ENCODE assay signal across 1 cellular context in genomic region chr19:50475101-50475568, GRCh38.
TF ChIP-seq lines count a peak whose summit lies in the region.

No MANE protein-coding gene starts in this region.

TF ChIP-seq in H1, 55 proteins besides CTCF, POLR2A, EP300 and RAD21:
- TF ChIP-seq ASH2L (IDR thresholded peaks at IDR 0.05; ENCODE audit: low read length) (no peak), JUN (IDR thresholded peaks at IDR 0.05; ENCODE audit: low read depth, low read length) (no peak), SIRT6 (IDR thresholded peaks at IDR 0.05; ENCODE audit: low read length) (no peak), RXRA (IDR thresholded peaks at IDR 0.05; ENCODE audit: insufficient read depth, low read depth, low read length) (no peak), EGR1 (IDR thresholded peaks at IDR 0.05; ENCODE audit: borderline replicate concordance, low read depth, low read length) (no peak), TBP (IDR thresholded peaks at IDR 0.05; ENCODE audit: low read depth, low read length) (no peak), BRCA1 (IDR thresholded peaks at IDR 0.05; ENCODE audit: low read depth, low read length) (no peak), CHD1 (IDR thresholded peaks at IDR 0.05; ENCODE audit: low read depth, low read length) (no peak), KDM1A (IDR thresholded peaks at IDR 0.05; ENCODE audit: borderline replicate concordance, low read length) (no peak), RNF2 (IDR thresholded peaks at IDR 0.05; ENCODE audit: borderline replicate concordance, low read depth, low read length, missing control alignments, poor library complexity, severe bottlenecking) (no peak), YY1 (IDR thresholded peaks at IDR 0.05; ENCODE audit: low read depth, low read length) (no peak), GABPA (IDR thresholded peaks at IDR 0.05; ENCODE audit: borderline replicate concordance, insufficient read depth, low read length) (no peak), SIX5 (IDR thresholded peaks at IDR 0.05; ENCODE audit: low read depth, low read length) (no peak), E2F6 (IDR thresholded peaks at IDR 0.05) (no peak), JUND (IDR thresholded peaks at IDR 0.05; ENCODE audit: low read length) (no peak), USF2 (IDR thresholded peaks at IDR 0.05; ENCODE audit: low read length) (no peak), KDM4A (IDR thresholded peaks at IDR 0.05; ENCODE audit: low read depth, low read length, severe bottlenecking) (no peak)
